ENCODE assay signal across 16 cellular contexts in the genomic region with DNA sequence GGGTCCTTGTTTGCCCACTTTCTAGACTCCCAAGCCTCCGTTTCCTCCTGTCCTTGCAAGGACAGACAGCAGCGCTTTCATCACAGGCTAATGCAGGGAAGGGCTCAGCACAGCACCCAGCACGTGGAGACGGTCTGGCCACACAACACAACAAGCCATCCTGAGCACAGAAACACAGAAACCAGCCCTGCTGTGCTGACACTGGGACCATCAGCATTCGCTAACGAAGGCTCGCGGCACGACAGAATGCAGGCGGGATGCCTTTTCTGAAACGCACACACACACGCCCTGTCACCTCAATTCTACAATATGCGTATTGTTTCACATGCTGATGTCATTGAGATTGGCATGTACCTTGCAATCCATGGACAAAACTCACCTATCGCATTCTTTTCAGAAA. TPM values are rescaled to one million over a fixed set of nuclear protein-coding genes. Genes with fewer than 3 reads are reported as not detected.
DNase-seq lines count a peak whose midpoint lies in the region; TF ChIP-seq lines count a peak whose summit lies in the region.
"Had no signal": no experiment of that assay in that cellular context is flagged by ENCODE, and none has a peak within 500 bp of the region (broad histone marks: within the 10 kb centered on the region; RNA-seq: fewer than 3 reads in every experiment).

No MANE protein-coding gene starts in this region.

- H3K9me3 Mint-ChIP-seq in chondrocyte (ENCODE audit: low read depth), result no peaks in the 10 kb centered on the region
- H3K9me3 Mint-ChIP-seq in progenitor cell of endocrine pancreas (ENCODE audit: low read depth), result no peaks in the 10 kb centered on the region

- H3K27me3 ChIP-seq in BLaER1 treated with 17β-estradiol and CSF1 and Interleukin-3, amounts not matched to agents 10 nM and 100 nM, result no peaks in the 10 kb centered on the region
- no peaks in the 10 kb centered on the region for H3K27me3 ChIP-seq in HUES6 (ENCODE audit: control insufficient read depth, insufficient read depth, low read length)
- H3K27me3 ChIP-seq in tibial nerve, result no peaks in the 10 kb centered on the region
- H3K27me3 ChIP-seq: SJSA1 had no signal

- H3K27ac Mint-ChIP-seq in chondrocyte (ENCODE audit: unreplicated experiment) (no peak overlapping the region), progenitor cell of endocrine pancreas (peak overlapping the region; percentile 38)

- no peak for TF ChIP-seq POLR2A in tibial nerve (IDR thresholded peaks at IDR 0.05)

- 77 to 87% methylated on average over 14 of the region's 14 CpGs for whole genome bisulfite sequencing in tibial nerve, 2 donors

- H3K36me3 Mint-ChIP-seq in chondrocyte (ENCODE audit: low read depth) (no peaks in the 10 kb centered on the region), progenitor cell of endocrine pancreas (ENCODE audit: insufficient read depth) (peaks cover 2% of the 10 kb centered on the region)

- no peak for TF ChIP-seq EP300 in tibial nerve (IDR thresholded peaks at IDR 0.05)

- no peak overlapping the region for H3K4me3 Mint-ChIP-seq in chondrocyte (ENCODE audit: unreplicated experiment)
- no peak overlapping the region for H3K4me3 Mint-ChIP-seq in progenitor cell of endocrine pancreas (ENCODE audit: low read depth)

- peaks cover 21 to 61% (median 38%) of the 10 kb centered on the region in 11 experiments; a peak in 21 of 22 replicates for H3K36me3 ChIP-seq in BLaER1 treated with 17β-estradiol and CSF1 and Interleukin-3, amounts not matched to agents 10 nM and 100 nM
- H3K36me3 ChIP-seq in HUES6 (ENCODE audit: control insufficient read depth, insufficient read depth, low read length) (peaks cover 8% of the 10 kb centered on the region; the same call in 1 of the 2 replicates), tibial nerve (peaks cover 0 to 29% (median 0%) of the 10 kb centered on the region in 3 donors)
- H3K36me3 ChIP-seq: SJSA1 had no signal

- H4K20me1 ChIP-seq in BLaER1 treated with 17β-estradiol and CSF1 and Interleukin-3, amounts not matched to agents 10 nM and 100 nM, result peaks cover 96 to 99% (median 98%) of the 10 kb centered on the region in 11 experiments

- peak; percentile 39 for DNase-seq in chondrocyte (ENCODE audit: low spot score)
- no peak for DNase-seq in progenitor cell of endocrine pancreas (ENCODE audit: low spot score, unreplicated experiment)
- no peak for DNase-seq in tibial nerve (ENCODE audit: low spot score in 2 of 2)
- DNase-seq in NCI-H345 (lab: John Stamatoyannopoulos, UW), result no peak
- DNase-seq in NCI-H510A treated with DMSO at 0.1 percent for 48 hours (lab: John Stamatoyannopoulos, UW), result no peak
- DNase-seq: COR-L47, Karpas-422, MM.1S, NCI-H1105, NCI-H1694 treated with DMSO at 0.1 percent for 48 hours had no signal

- TF ChIP-seq CTCF in chondrocyte (IDR thresholded peaks at IDR 0.05) (no peak), progenitor cell of endocrine pancreas (IDR thresholded peaks at IDR 0.05; ENCODE audit: unreplicated experiment) (no peak), tibial nerve (IDR thresholded peaks at IDR 0.05) (no peak)

- no peaks in the 10 kb centered on the region for H3K9me3 ChIP-seq in BLaER1 treated with 17β-estradiol and CSF1 and Interleukin-3, amounts not matched to agents 10 nM and 100 nM (replicated peaks in 1 of 11)
- H3K9me3 ChIP-seq in HUES6 (ENCODE audit: control insufficient read depth, insufficient read depth, low read depth, low read length), result no peaks in the 10 kb centered on the region
- no peaks in the 10 kb centered on the region for H3K9me3 ChIP-seq in tibial nerve
- H3K9me3 ChIP-seq: SJSA1 had no signal

- H3K4me3 ChIP-seq in BLaER1 treated with 17β-estradiol and CSF1 and Interleukin-3, amounts not matched to agents 10 nM and 100 nM, result no peak overlapping the region
- H3K4me3 ChIP-seq in HUES6 (ENCODE audit: low read depth, low read length) (no peak overlapping the region), tibial nerve (no peak overlapping the region)
- H3K4me3 ChIP-seq: SJSA1 had no signal

- H3K4me1 Mint-ChIP-seq in chondrocyte (ENCODE audit: low read depth) (peaks cover 10% of the 10 kb centered on the region), progenitor cell of endocrine pancreas (ENCODE audit: low read depth) (peaks cover 5% of the 10 kb centered on the region)

- peak overlapping the region in 2 of 11 experiments; percentile 27 to 40; a peak in 2 of 22 replicates for H3K9ac ChIP-seq in BLaER1 treated with 17β-estradiol and CSF1 and Interleukin-3, amounts not matched to agents 10 nM and 100 nM
- H3K9ac ChIP-seq in HUES6 (ENCODE audit: low read length), result peak overlapping the region; percentile 34

- peak overlapping the region in 8 of 11 experiments; percentile 49 to 80 (median 60); a peak in 16 of 22 replicates for H3K4me2 ChIP-seq in BLaER1 treated with 17β-estradiol and CSF1 and Interleukin-3, amounts not matched to agents 10 nM and 100 nM

- peak overlapping the region in 2 of 11 experiments; percentile 9 to 48; a peak in 3 of 22 replicates for H3K27ac ChIP-seq in BLaER1 treated with 17β-estradiol and CSF1 and Interleukin-3, amounts not matched to agents 10 nM and 100 nM
- H3K27ac ChIP-seq in HUES6 (ENCODE audit: low read depth, low read length), result no peak overlapping the region
- H3K27ac ChIP-seq in tibial nerve, result no peak overlapping the region
- H3K27ac ChIP-seq: C4-2B, SJSA1 had no signal

- no peaks in the 10 kb centered on the region for H3K27me3 Mint-ChIP-seq in chondrocyte (ENCODE audit: low read depth)
- H3K27me3 Mint-ChIP-seq in progenitor cell of endocrine pancreas, result no peaks in the 10 kb centered on the region

- peaks cover 35 to 89% (median 82%) of the 10 kb centered on the region in 10 experiments for H3K4me1 ChIP-seq in BLaER1 treated with 17β-estradiol and CSF1 and Interleukin-3, amounts not matched to agents 10 nM and 100 nM
- H3K4me1 ChIP-seq in HUES6 (ENCODE audit: control insufficient read depth, insufficient read depth, low read length) (peaks cover 31% of the 10 kb centered on the region), tibial nerve (peaks cover 0 to 79% (median 17%) of the 10 kb centered on the region in 4 donors)
- H3K4me1 ChIP-seq: SJSA1 had no signal

RNA-seq across cellular contexts. Expression of gene AKT2, which starts 12.9 kb away (rescaled TPM):
- 99.9 to 136 TPM (median 100 TPM) in 3 replicates for total RNA-seq in chondrocyte
- total RNA-seq in progenitor cell of endocrine pancreas, result 200 TPM in 2 replicates
- 100 to 1,000 TPM in 3 of 4 donors, 10 to 100 TPM in 1; 93.3 to 161 (median 121) TPM for total RNA-seq in tibial nerve

RNA-seq across cellular contexts. Expression of gene CCNP, which starts 45.8 kb away (rescaled TPM):
- total RNA-seq in chondrocyte, result 0.52 to 0.73 TPM (median 0.59 TPM) in 3 replicates
- total RNA-seq in progenitor cell of endocrine pancreas, result 0.50 and 0.78 TPM in 2 replicates
- 1 to 10 TPM in 1 of 4 donors, not detected in 3; 2.7 TPM for total RNA-seq in tibial nerve
- total RNA-seq: RPMI7951, SJSA1 had no signal

RNA-seq across cellular contexts. Expression of gene TTC9B, which starts 54.1 kb away (rescaled TPM):
- not detected in 3 replicates for total RNA-seq in chondrocyte
- not detected in 2 replicates for total RNA-seq in progenitor cell of endocrine pancreas
- under 1 TPM in 1 of 4 donors, not detected in 3; 0.84 TPM for total RNA-seq in tibial nerve
- total RNA-seq: NCI-H460, RPMI7951, SJSA1 had no signal
